ENCODE assay signal across 8 cellular contexts in genomic region chr17:39461113-39461910, GRCh38. TPM values are rescaled to one million over a fixed set of nuclear protein-coding genes. Genes with fewer than 3 reads are reported as not detected.
DNase-seq lines count a peak whose midpoint lies in the region; ATAC-seq and TF ChIP-seq lines count a peak whose summit lies in the region.

CDK12 (plus strand) TSS chr17:39461486; CDS start chr17:39462072, 586 bp downstream.

- H3K4me2 ChIP-seq in PC-9, result peak within 1 kb of the TSS; percentile 97

- H4K20me1 ChIP-seq in PC-9 (ENCODE audit: insufficient read depth), result peaks cover 44% of the 10 kb centered on the region

- peak within 1 kb of the TSS; percentile 94 for H3K27ac ChIP-seq in PC-9

- DNase-seq in DMS 273 treated with DMSO at 0.1 percent for 48 hours (lab: John Stamatoyannopoulos, UW) (peak; percentile 95), PC-9 (peak; percentile 92 to 98), epithelial cell of proximal tubule (ENCODE audit: low read depth) (peak; percentile 96), mucosa of gallbladder (ENCODE audit: low spot score) (peak; percentile 99)
- DNase-seq in Jurkat, Clone E6-1 (ENCODE audit: low read depth, low spot score), result peak; percentile 99
- peak; percentile 92 for DNase-seq in activated T-cell treated with anti-CD3 and anti-CD28 coated beads, Interleukin-2, amount 50 U/mL, for 1 hour
- DNase-seq in stimulated activated CD8-positive, alpha-beta memory T cell treated with anti-CD3 and anti-CD28 coated beads, Interleukin-4, amount 100 ng/mL, for 4 hours (ENCODE audit: low read depth in 2 of 2, low spot score in 1 of 2), result peak; percentile 87 to 90

- H3K4me3 ChIP-seq in Jurkat, Clone E6-1 (ENCODE audit: low read length), result peak within 1 kb of the TSS; percentile 90
- H3K4me3 ChIP-seq in PC-9 (peak within 1 kb of the TSS; percentile 98), epithelial cell of proximal tubule (ENCODE audit: low read depth, low read length) (peak within 1 kb of the TSS; percentile 96)

- TSS peak; percentile 99 for BruUV-seq in PC-9 (replicated peaks; lab: Mats Ljungman, UMichigan)

- intact Hi-C loops in PC-9 (cut with micrococcal nuclease; ENCODE audit: unreplicated experiment), result loop anchor here (1.0 kb wide), 2 partner anchors 10 to 24 kb away; partner anchors contain the start of gene MED1

- ATAC-seq in GM21576 (IDR thresholded peaks at IDR 0.05; ENCODE audit: unreplicated experiment), result peak; percentile 76

- POLR2A ChIA-PET in PC-9 (lab: Charles Lee; ENCODE audit: unreplicated experiment), result interaction anchor here (0.5 to 1.4 kb wide), 9 partner anchors 10 to 262 kb away, joined by 3 to 36 read pairs (median 5); partner anchors contain the start of gene MED1

- no peaks in the 10 kb centered on the region for H3K27me3 ChIP-seq in PC-9 (ENCODE audit: insufficient read depth, low read depth)

- peaks cover 19% of the 10 kb centered on the region for H3K4me1 ChIP-seq in PC-9 (replicated peaks; ENCODE audit: insufficient read depth)

- H3K9me3 ChIP-seq in PC-9 (ENCODE audit: insufficient read depth, low read depth), result no peaks in the 10 kb centered on the region

- H3F3A ChIP-seq in PC-9 (ENCODE audit: insufficient read depth, low read depth), result no peaks in the 10 kb centered on the region; the same call in 1 of the 2 replicates

- H3K79me2 ChIP-seq in PC-9 (ENCODE audit: low read depth), result peaks cover 50% of the 10 kb centered on the region

- CTCF ChIA-PET in PC-9 (lab: Charles Lee), result interaction anchor here (0.5 to 1.0 kb wide), 5 partner anchors 10 to 173 kb away, joined by 3 to 8 read pairs (median 3); partner anchors contain the start of gene MED1

- H3K36me3 ChIP-seq in PC-9 (ENCODE audit: low read depth), result no peaks in the 10 kb centered on the region

- no peaks in the 10 kb centered on the region for H3K9me2 ChIP-seq in PC-9 (ENCODE audit: insufficient read depth)

- H2AFZ ChIP-seq in PC-9, result peak within 1 kb of the TSS; percentile 96

- no peak for TF ChIP-seq CTCF in PC-9 (conservative IDR thresholded peaks at IDR 0.05)
- TF ChIP-seq CTCF in epithelial cell of proximal tubule (conservative IDR thresholded peaks at IDR 0.05; ENCODE audit: low read depth, low read length), result no peak

RNA-seq across cellular contexts. Expression of gene CDK12, which starts in this region (rescaled TPM):
- polyA plus RNA-seq in Jurkat, Clone E6-1 (2012; ENCODE audit: insufficient read depth, insufficient read length), result 42.3 TPM
- total RNA-seq in PC-9 (2021) (48.5 and 64.3 TPM in 2 replicates), epithelial cell of proximal tubule (13.5 and 21.9 TPM in 2 replicates), mucosa of gallbladder (56.9 TPM)

Comparison
In these comparisons a context has a peak if more than half of its experiments do, and no peak if none do; other contexts are left out.
1. Peak in every context shown above with its lines: DNase-seq, ATAC-seq, H3K4me3 ChIP-seq and H3K27ac ChIP-seq.